ENCODE assay signal across 8 cellular contexts in the genomic region with DNA sequence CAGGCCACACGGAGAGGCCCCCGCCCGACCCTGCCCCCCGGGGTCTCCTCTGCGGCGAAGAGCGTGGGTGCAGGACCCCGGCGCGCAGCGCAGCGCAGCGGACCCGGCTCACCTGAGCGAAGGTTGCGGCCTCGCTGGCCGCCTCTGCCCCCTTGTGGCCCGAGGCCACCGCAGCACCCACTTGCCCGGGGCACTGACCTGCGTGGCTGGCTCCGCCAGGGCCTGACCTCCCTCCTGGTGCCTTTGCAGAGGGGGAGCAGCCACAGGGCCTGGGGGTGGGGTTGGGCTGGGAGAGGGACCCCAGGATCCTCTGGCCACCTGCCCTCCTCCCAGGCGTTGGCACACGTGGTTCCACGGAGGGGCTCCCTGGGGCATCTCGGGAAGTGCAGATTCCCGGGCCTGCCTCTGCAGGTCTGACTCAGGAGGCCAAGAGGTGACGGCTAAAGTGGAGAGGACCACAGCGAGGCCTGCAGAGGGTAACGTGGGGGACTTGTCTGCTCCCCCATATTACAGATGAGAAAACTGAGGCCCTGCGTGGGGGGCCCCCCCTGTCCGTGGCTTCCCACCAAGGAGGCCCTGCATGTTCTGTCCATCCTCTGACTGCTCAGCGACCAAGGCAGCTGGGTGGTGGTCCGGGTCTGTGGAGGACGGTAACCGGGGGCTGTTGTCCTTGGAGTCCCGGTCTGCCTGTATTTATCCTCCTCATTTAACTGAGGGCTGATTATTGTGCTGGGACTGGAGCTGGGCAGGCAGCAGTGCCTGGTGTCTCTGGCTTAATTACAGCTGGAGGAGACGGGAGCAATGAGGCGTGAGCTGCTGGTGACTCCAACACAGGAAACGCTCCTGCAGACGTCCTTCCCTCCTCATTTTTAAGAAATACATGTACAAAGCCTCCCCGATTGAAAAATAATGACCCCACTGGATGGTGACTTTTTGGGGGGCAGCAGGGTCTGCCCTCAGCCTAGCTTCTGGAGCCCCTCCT.
DNase-seq lines count a peak whose midpoint lies in the region; ATAC-seq and TF ChIP-seq lines count a peak whose summit lies in the region.

No MANE protein-coding gene starts in this region.

- no peak overlapping the region for H3K27ac ChIP-seq in endodermal cell (ENCODE audit: low read depth, low read length)

- in situ Hi-C loops in G401 (cut with HindIII; ENCODE audit: low sequenced_read_pairs) (loop anchor here (5.0 kb wide), 1 partner anchor 253 kb away; no protein-coding TSS in a partner anchor), KBM-7 (cut with MboI; ENCODE audit: low pct_unique_long_range_greater_than_20kb, low sequenced_read_pairs) (no loop called here)

- 48 to 83% methylated on average over 13 to 43 of the region's 43 CpGs for WGBS in endodermal cell (ENCODE audit: insufficient coverage in 1 of 2, insufficient read length in 1 of 2), 2 experiments

- TF ChIP-seq CTCF in endodermal cell (conservative IDR thresholded peaks at IDR 0.05), result peak; percentile 91
- peak; percentile 75 for TF ChIP-seq CTCF in neural crest cell (conservative IDR thresholded peaks at IDR 0.05)

- peaks cover 4% of the 10 kb centered on the region for H3K4me1 Mint-ChIP-seq in endodermal cell
- H3K4me1 Mint-ChIP-seq in neural crest cell, result peaks cover 4% of the 10 kb centered on the region

- H3K27ac Mint-ChIP-seq in endodermal cell (no peak overlapping the region), neural crest cell (ENCODE audit: unreplicated experiment) (peak overlapping the region; percentile 6)

- H3K9me3 Mint-ChIP-seq in endodermal cell (no peaks in the 10 kb centered on the region), neural crest cell (no peaks in the 10 kb centered on the region)

- H3K4me1 ChIP-seq in endodermal cell (ENCODE audit: control insufficient read depth, insufficient read depth, low read length), result no peaks in the 10 kb centered on the region

- ATAC-seq in GM21381 (IDR thresholded peaks at IDR 0.05; ENCODE audit: unreplicated experiment), result no peak
- no peak for ATAC-seq in GM19467 (IDR thresholded peaks at IDR 0.05; ENCODE audit: unreplicated experiment)

- H3K4me3 Mint-ChIP-seq in endodermal cell (peak overlapping the region; percentile 14), neural crest cell (no peak overlapping the region)

- intact Hi-C loops in posterior vena cava (cut with DNase I), result no loop called here

- H3K36me3 Mint-ChIP-seq in endodermal cell (ENCODE audit: low read depth), result no peaks in the 10 kb centered on the region
- no peaks in the 10 kb centered on the region for H3K36me3 Mint-ChIP-seq in neural crest cell (ENCODE audit: low read depth)

- H3K9me3 ChIP-seq in endodermal cell (ENCODE audit: control insufficient read depth, low read length), result no peaks in the 10 kb centered on the region

- peaks cover 11% of the 10 kb centered on the region for H3K27me3 ChIP-seq in endodermal cell (ENCODE audit: control insufficient read depth, insufficient read depth, low read length, poor library complexity, severe bottlenecking)

- H3K9ac ChIP-seq in endodermal cell (ENCODE audit: extremely low read depth, low read length, poor library complexity, severe bottlenecking), result no peak overlapping the region

- H3K4me3 ChIP-seq in endodermal cell (ENCODE audit: low read length), result no peak overlapping the region

- H3K36me3 ChIP-seq in endodermal cell (ENCODE audit: control insufficient read depth, insufficient read depth, low read length), result no peaks in the 10 kb centered on the region

- peaks cover 20% of the 10 kb centered on the region for H3K27me3 Mint-ChIP-seq in endodermal cell (ENCODE audit: insufficient read depth)
- H3K27me3 Mint-ChIP-seq in neural crest cell (ENCODE audit: low read depth), result no peaks in the 10 kb centered on the region

- DNase-seq in G401 (ENCODE audit: low spot score) (peak; percentile 44), KBM-7 (peak; percentile 72), endodermal cell (peak; percentile 86), neural crest cell (ENCODE audit: low read depth, low spot score) (peak; percentile 47), posterior vena cava (ENCODE audit: low spot score) (no peak)
- peak; percentile 58 for DNase-seq in activated CD4-positive, alpha-beta T cell treated with anti-CD3 and anti-CD28 coated beads for 48 hours
